Comparison of ENCODE assay signal across 8 cellular contexts in the genomic region with DNA sequence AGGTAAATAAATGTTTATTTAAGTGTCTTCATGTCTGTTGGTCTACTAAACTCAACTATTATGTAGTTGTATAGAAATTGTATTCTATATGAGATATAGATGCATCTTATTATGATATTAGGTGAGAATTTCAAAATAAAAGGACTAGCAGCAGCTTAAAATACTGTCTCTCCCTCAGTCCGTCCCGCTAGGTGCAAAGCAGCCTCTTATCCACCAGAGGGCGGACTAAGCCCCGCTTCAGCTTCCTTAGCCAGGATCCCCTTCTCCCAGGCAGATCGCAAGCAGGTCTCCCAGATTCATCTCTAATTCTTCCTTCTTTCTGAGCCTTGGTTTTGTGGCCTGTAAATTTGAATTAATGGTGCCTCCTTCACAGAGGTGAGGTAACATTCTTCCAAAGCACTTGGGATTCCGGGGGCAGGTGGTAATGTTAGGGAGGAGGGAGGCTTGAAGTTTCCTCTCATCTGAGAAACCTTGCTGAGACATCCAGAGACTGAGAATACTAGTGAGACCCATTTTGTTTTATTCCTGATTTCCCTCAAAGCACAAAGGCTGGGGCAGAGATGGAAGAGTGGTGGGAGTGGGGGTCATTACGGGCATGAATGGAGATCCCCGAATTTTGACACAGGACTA. TPM values are rescaled to one million over a fixed set of nuclear protein-coding genes. Genes with fewer than 3 reads are reported as not detected.
DNase-seq lines count a peak whose midpoint lies in the region; ATAC-seq, FAIRE-seq and TF ChIP-seq lines count a peak whose summit lies in the region.

No MANE protein-coding gene starts in this region.

- peak; percentile 67; the same call in 1 of the 2 replicates for TF ChIP-seq RAD21 in HepG2 (CRISPR knock-in tag; IDR thresholded peaks at IDR 0.05)

- POLR2A ChIA-PET in AG04449 (lab: Yijun Ruan, JAX) = no interaction called here
- POLR2A ChIA-PET in activated B cell treated with CpG ODN at 0.5 μM for 24 hours (lab: Charles Lee) = no interaction called here
- POLR2A ChIA-PET in HepG2 (lab: Yijun Ruan, JAX) = no interaction called here

- H4K20me1 ChIP-seq in HepG2 (ENCODE audit: insufficient read depth, low read length) = no peaks in the 10 kb centered on the region

- WGBS in HepG2 (ENCODE audit: low lambda C conversion rate) = 1% methylated on average over 8 of the region's 8 CpGs

- H3K4me3 Mint-ChIP-seq in activated B cell treated with CpG ODN at 0.5 μM for 24 hours = no peak overlapping the region

- H3K27ac Mint-ChIP-seq in activated B cell treated with CpG ODN at 0.5 μM for 24 hours = no peak overlapping the region

- TF ChIP-seq EP300 in HepG2 (IDR thresholded peaks at IDR 0.05; ENCODE audit: low read depth in 2 of 2, low read length in 2 of 2) (no peak), HepG2 (CRISPR knock-in tag; IDR thresholded peaks at IDR 0.05; ENCODE audit: borderline replicate concordance) (no peak)

- no peak overlapping the region for H3K4me2 ChIP-seq in HepG2 (ENCODE audit: low read depth, low read length)

- H3K9me3 ChIP-seq in colonic mucosa (no peaks in the 10 kb centered on the region), HepG2 (ENCODE audit: low read length) (no peaks in the 10 kb centered on the region)

- no peak overlapping the region for H2AFZ ChIP-seq in HepG2 (ENCODE audit: low read length)

- H3K4me1 ChIP-seq in colonic mucosa = no peaks in the 10 kb centered on the region
- H3K4me1 ChIP-seq in HepG2 (ENCODE audit: insufficient read depth, low read length) = no peaks in the 10 kb centered on the region

- FAIRE-seq in HepG2 (lab: Jason Lieb, UNC) = peak; percentile 69

- H3K4me3 ChIP-seq in AG04449 (ENCODE audit: low read depth, low read length) = no peak overlapping the region
- H3K4me3 ChIP-seq in colonic mucosa = no peak overlapping the region
- H3K4me3 ChIP-seq in HepG2 (replicated peaks in 1 of 3; ENCODE audit: insufficient read depth in 1 of 3, low read depth in 2 of 3, low read length in 3 of 3) = no peak overlapping the region

- H3K4me1 Mint-ChIP-seq in activated B cell treated with CpG ODN at 0.5 μM for 24 hours = peaks cover 6% of the 10 kb centered on the region

- peak; percentile 88 for TF ChIP-seq CTCF in AG04449 (IDR thresholded peaks at IDR 0.05; ENCODE audit: insufficient read depth, low read length, missing control alignments)
- TF ChIP-seq CTCF in GM13976 (IDR thresholded peaks at IDR 0.05; ENCODE audit: borderline replicate concordance, control extremely low read depth, extremely low read depth, insufficient read depth, missing control alignments) = peak; percentile 85
- TF ChIP-seq CTCF in activated B cell treated with CpG ODN at 0.5 μM for 24 hours (IDR thresholded peaks at IDR 0.05) = peak; percentile 84
- peak; percentile 90 for TF ChIP-seq CTCF in colonic mucosa (IDR thresholded peaks at IDR 0.05)
- TF ChIP-seq CTCF in HepG2 (CRISPR knock-in tag; IDR thresholded peaks at IDR 0.05) = peak; percentile 82

- CTCF ChIA-PET in AG04449 (lab: Yijun Ruan, JAX) (interaction anchor here (0.6 to 13.6 kb wide), 37 partner anchors 10 to 231 kb away, joined by 3 to 373 read pairs (median 5); a partner anchor contains a TSS), activated B cell treated with CpG ODN at 0.5 μM for 24 hours (lab: Charles Lee) (interaction anchor here (0.7 to 8.3 kb wide), 22 partner anchors 9 to 345 kb away, joined by 3 to 126 read pairs (median 5); a partner anchor contains a TSS), HepG2 (lab: Yijun Ruan, JAX; ENCODE audit: low intra/inter-chr PET ratio, low total read pairs) (interaction anchor here (0.8 to 3.3 kb wide), 3 partner anchors 58 to 109 kb away, joined by 3 to 79 read pairs (median 6); no protein-coding TSS in a partner anchor)

- H3K36me3 ChIP-seq in colonic mucosa = no peaks in the 10 kb centered on the region
- H3K36me3 ChIP-seq in HepG2 (replicated peaks in 1 of 2; ENCODE audit: control insufficient read depth in 1 of 2, insufficient read depth in 2 of 2, low read length in 2 of 2) = no peaks in the 10 kb centered on the region

- DNase-seq in AG04449 (ENCODE audit: low read depth, low spot score) = no peak
- DNase-seq in GM13976 (ENCODE audit: low spot score) = peak; percentile 46
- peak; percentile 40 for DNase-seq in NCI-H2029 (lab: John Stamatoyannopoulos, UW)
- no peak for DNase-seq in activated B cell treated with CpG ODN at 0.5 μM for 24 hours
- DNase-seq in colonic mucosa = peak; percentile 65
- peak; percentile 39 for DNase-seq in HepG2 (ENCODE audit: low spot score)
- DNase-seq in stimulated activated CD4-positive, alpha-beta T cell treated with anti-CD3 and anti-CD28 coated beads, TNF-alpha, amount 100 ng/mL, for 4 hours (ENCODE audit: low read depth in 3 of 3) = peak; percentile 7 to 19 (median 15)

- H3K9ac ChIP-seq in colonic mucosa (ENCODE audit: low read depth in 2 of 2, low read length in 2 of 2) (no peak overlapping the region), HepG2 (ENCODE audit: insufficient read depth, low read depth, low read length) (no peak overlapping the region)

- in situ Hi-C loops in GM13976 (cut with MboI; ENCODE audit: low sequenced_read_pairs, unreplicated experiment) (loop anchor here (10.0 kb wide), 1 partner anchor 54 kb away; no protein-coding TSS in a partner anchor), HepG2 (cut with HindIII; ENCODE audit: extremely low pct_ligation_motif_present, low pct_unique_long_range_greater_than_20kb) (loop anchor here (5.0 kb wide), 1 partner anchor 106 kb away; no protein-coding TSS in a partner anchor)

- intact Hi-C loops in activated B cell treated with CpG ODN at 0.5 μM for 24 hours (cut with micrococcal nuclease) (loop anchor here (1.0 to 10.0 kb wide), 4 partner anchors 58 to 306 kb away; no protein-coding TSS in a partner anchor), colonic mucosa (cut with DNase I) (loop anchor here (1.0 to 5.0 kb wide), 2 partner anchors 56 to 107 kb away; no protein-coding TSS in a partner anchor), HepG2 (cut with micrococcal nuclease; ENCODE audit: unreplicated experiment) (loop anchor here (1.0 to 5.0 kb wide), 2 partner anchors 56 to 107 kb away; no protein-coding TSS in a partner anchor)

- no peaks in the 10 kb centered on the region for H3K36me3 Mint-ChIP-seq in activated B cell treated with CpG ODN at 0.5 μM for 24 hours (ENCODE audit: low read depth)

- ATAC-seq in HG02852 (IDR thresholded peaks at IDR 0.05; ENCODE audit: unreplicated experiment) = peak; percentile 76
- ATAC-seq in activated B cell treated with CpG ODN at 0.5 μM for 24 hours (ENCODE audit: low read depth) = peak; percentile 84
- peak; percentile 93 for ATAC-seq in HepG2

- H3K27me3 ChIP-seq in colonic mucosa (no peaks in the 10 kb centered on the region), HepG2 (ENCODE audit: control insufficient read depth in 1 of 2, insufficient read depth in 2 of 2, low read length in 2 of 2) (no peaks in the 10 kb centered on the region)

- TF ChIP-seq POLR2A in HepG2 (IDR thresholded peaks at IDR 0.05; ENCODE audit: insufficient read depth in 1 of 2, low read depth in 2 of 2, low read length in 2 of 2) = no peak

- H3K27me3 Mint-ChIP-seq in activated B cell treated with CpG ODN at 0.5 μM for 24 hours = peaks cover 20% of the 10 kb centered on the region

- peaks cover 11% of the 10 kb centered on the region for H3K9me3 Mint-ChIP-seq in activated B cell treated with CpG ODN at 0.5 μM for 24 hours

- no peaks in the 10 kb centered on the region for H3K79me2 ChIP-seq in HepG2 (ENCODE audit: insufficient read depth, low read length)

- no TSS peak for BruUV-seq in HepG2 (replicated peaks; lab: Mats Ljungman, UMichigan)

- H3K27ac ChIP-seq in colonic mucosa (no peak overlapping the region), HepG2 (ENCODE audit: extremely low read length, insufficient read depth, low read length) (no peak overlapping the region)

RNA-seq across cellular contexts. Expression of a gene that starts 13.5 kb away (rescaled TPM):
- total RNA-seq in activated B cell treated with CpG ODN at 0.5 μM for 24 hours = not detected in 2 replicates
- 1 to 10 TPM; 1.6 TPM for total RNA-seq in colonic mucosa
- total RNA-seq in HepG2 (2016; rRNA removed; fragmentation: Illumina TruSeq; extraction: Trizol) = not detected in 2 replicates
- not detected in 2 replicates for total RNA-seq in HepG2 (2016; cell fraction: cytosol; rRNA removed; fragmentation: Illumina TruSeq; extraction: Trizol; ENCODE audit: low read depth)
- total RNA-seq in HepG2 (2016; cell fraction: insoluble cytoplasmic fraction; rRNA removed; fragmentation: Illumina TruSeq; extraction: Trizol) = not detected in 2 replicates
- not detected in 2 replicates for total RNA-seq in HepG2 (2016; cell fraction: membrane; rRNA removed; fragmentation: Illumina TruSeq; extraction: Trizol)
- not detected in 2 replicates for total RNA-seq in HepG2 (2016; cell fraction: nucleus; rRNA removed; fragmentation: Illumina TruSeq; extraction: Trizol)
- 0.05 and 0.09 TPM in 2 replicates for polyA plus RNA-seq in HepG2 (2011; rRNA removed)
- not detected in 2 replicates for polyA plus RNA-seq in HepG2 (2011; cell fraction: cytosol; rRNA removed)
- polyA plus RNA-seq in HepG2 (2011; cell fraction: nucleus; rRNA removed) = 0.12 and 0.24 TPM in 2 replicates
- polyA plus RNA-seq in HepG2 (2012) = not detected in 2 replicates
- not detected in 2 replicates for polyA plus RNA-seq in HepG2 (2016; cell fraction: cytosol; fragmentation: Illumina TruSeq; extraction: Trizol; ENCODE audit: low read depth)
- polyA plus RNA-seq in HepG2 (2016; cell fraction: insoluble cytoplasmic fraction; fragmentation: Illumina TruSeq; extraction: Trizol; ENCODE audit: low read depth) = not detected in 2 replicates
- not detected in 2 replicates for polyA plus RNA-seq in HepG2 (2016; cell fraction: membrane; fragmentation: Illumina TruSeq; extraction: Trizol; ENCODE audit: low read depth)
- polyA plus RNA-seq in HepG2 (2016; cell fraction: nucleus; fragmentation: Illumina TruSeq; extraction: Trizol; ENCODE audit: insufficient read depth, low read depth) = not detected in 2 replicates
- not detected in 2 replicates for polyA minus RNA-seq in HepG2 (2011; rRNA and poly(A)+ RNA removed; ENCODE audit: low replicate concordance)
- polyA minus RNA-seq in HepG2 (2011; cell fraction: cytosol; rRNA and poly(A)+ RNA removed) = not detected in 2 replicates
- polyA minus RNA-seq in HepG2 (2011; cell fraction: nucleus; rRNA and poly(A)+ RNA removed) = not detected in 2 replicates

RNA-seq across cellular contexts. Expression of a gene that starts 27.8 kb away (rescaled TPM):
- total RNA-seq in activated B cell treated with CpG ODN at 0.5 μM for 24 hours (0.35 and 0.39 TPM in 2 replicates), colonic mucosa (under 1 TPM in 1 of 2 donors, not detected in 1; 0.16 TPM), HepG2 (2016; rRNA removed; fragmentation: Illumina TruSeq; extraction: Trizol) (not detected in 2 replicates)
- total RNA-seq in HepG2 (2016; cell fraction: cytosol; rRNA removed; fragmentation: Illumina TruSeq; extraction: Trizol; ENCODE audit: low read depth) = not detected in 2 replicates
- not detected in 2 replicates for total RNA-seq in HepG2 (2016; cell fraction: insoluble cytoplasmic fraction; rRNA removed; fragmentation: Illumina TruSeq; extraction: Trizol)
- total RNA-seq in HepG2 (2016; cell fraction: membrane; rRNA removed; fragmentation: Illumina TruSeq; extraction: Trizol) = not detected in 2 replicates
- total RNA-seq in HepG2 (2016; cell fraction: nucleus; rRNA removed; fragmentation: Illumina TruSeq; extraction: Trizol) = not detected in 2 replicates
- polyA plus RNA-seq in HepG2 (2011; rRNA removed) = not detected in 2 replicates
- polyA plus RNA-seq in HepG2 (2011; cell fraction: cytosol; rRNA removed) = not detected in 2 replicates
- 0.05 and 0.11 TPM in 2 replicates for polyA plus RNA-seq in HepG2 (2011; cell fraction: nucleus; rRNA removed)
- not detected in 2 replicates for polyA plus RNA-seq in HepG2 (2012)
- not detected in 2 replicates for polyA plus RNA-seq in HepG2 (2016; cell fraction: cytosol; fragmentation: Illumina TruSeq; extraction: Trizol; ENCODE audit: low read depth)
- polyA plus RNA-seq in HepG2 (2016; cell fraction: insoluble cytoplasmic fraction; fragmentation: Illumina TruSeq; extraction: Trizol; ENCODE audit: low read depth) = not detected in 2 replicates
- not detected in 2 replicates for polyA plus RNA-seq in HepG2 (2016; cell fraction: membrane; fragmentation: Illumina TruSeq; extraction: Trizol; ENCODE audit: low read depth)
- not detected in 2 replicates for polyA plus RNA-seq in HepG2 (2016; cell fraction: nucleus; fragmentation: Illumina TruSeq; extraction: Trizol; ENCODE audit: insufficient read depth, low read depth)
- not detected in 2 replicates for polyA minus RNA-seq in HepG2 (2011; rRNA and poly(A)+ RNA removed; ENCODE audit: low replicate concordance)
- polyA minus RNA-seq in HepG2 (2011; cell fraction: cytosol; rRNA and poly(A)+ RNA removed) = not detected in 2 replicates
- polyA minus RNA-seq in HepG2 (2011; cell fraction: nucleus; rRNA and poly(A)+ RNA removed) = 0.26 TPM in 1 of 2 replicates, not detected in the other

Comparison
In these comparisons a context has a peak if more than half of its experiments do, and no peak if none do; other contexts are left out.
1. DNase-seq: peak in GM13976 (single experiment), NCI-H2029 (single experiment), colonic mucosa (single experiment), HepG2 (single experiment) and stimulated activated CD4-positive, alpha-beta T cell treated with anti-CD3 and anti-CD28 coated beads, TNF-alpha, amount 100 ng/mL, for 4 hours (3 of 3); none in AG04449 (single experiment) and activated B cell treated with CpG ODN at 0.5 μM for 24 hours (single experiment).
2. Peak in every context shown above with its lines, with median percentiles within 50 percentile points of each other: CTCF ChIP-seq and ATAC-seq.